Comparison of ENCODE assay signal across 8 cellular contexts in the genomic region with DNA sequence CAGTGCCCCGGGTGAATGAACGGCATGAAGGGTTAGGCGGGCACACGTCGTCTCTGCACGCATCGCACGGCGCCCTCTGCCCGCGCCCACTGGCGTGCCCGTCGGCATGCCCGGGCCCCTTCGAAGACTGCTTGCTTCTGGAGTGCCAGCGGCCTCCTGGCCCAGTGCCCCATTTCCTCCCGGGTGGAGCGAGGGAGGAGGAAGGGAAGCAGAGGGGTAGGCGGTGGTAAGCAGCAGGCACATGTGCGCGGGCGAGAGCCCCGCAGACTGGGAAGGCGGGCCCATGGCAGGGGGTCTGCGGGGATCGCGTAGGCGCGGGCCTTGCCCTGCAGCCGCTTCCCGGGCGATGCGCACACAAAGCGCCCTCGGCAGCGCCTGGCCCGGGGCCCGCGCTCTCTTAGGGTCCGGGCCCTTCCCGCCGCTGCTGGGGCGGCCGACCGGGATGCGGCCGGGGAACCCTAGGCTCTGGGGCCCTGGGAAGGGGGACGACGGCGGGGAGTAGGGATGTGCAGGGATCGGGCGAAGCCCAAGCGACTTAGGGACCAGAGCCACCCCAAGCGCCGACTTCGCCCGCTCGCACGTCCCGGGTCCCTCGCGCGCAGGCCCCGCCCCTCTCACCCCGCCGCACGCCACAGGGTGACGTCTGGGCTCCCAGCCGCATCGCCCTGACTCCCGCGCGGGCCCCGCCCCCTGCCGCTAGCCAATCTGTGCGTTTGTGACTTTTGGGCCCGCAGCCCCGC. TPM values are rescaled to one million over a fixed set of nuclear protein-coding genes. Genes with fewer than 3 reads are reported as not detected.
DNase-seq lines count a peak whose midpoint lies in the region; ATAC-seq and TF ChIP-seq lines count a peak whose summit lies in the region.

No MANE protein-coding gene starts in this region.

- no peak overlapping the region for H4K5ac ChIP-seq in mesendoderm (ENCODE audit: low read length)

- peak; percentile 3 for ATAC-seq in GM18498 (IDR thresholded peaks at IDR 0.05; ENCODE audit: unreplicated experiment)
- ATAC-seq in HG03196 (IDR thresholded peaks at IDR 0.05; ENCODE audit: unreplicated experiment): peak; percentile 1

- no peak overlapping the region for H2BK5ac ChIP-seq in mesendoderm (ENCODE audit: low read length)

- H3K36me3 Mint-ChIP-seq in T-helper 1 cell treated with Interleukin-12 subunit alpha and Interleukin-12 subunit beta and Interleukin-4 antibody, amounts not matched to agents 30 μg/mL and 1 μg/mL, for 36 hours (ENCODE audit: low read depth): peaks cover 7% of the 10 kb centered on the region

- peak overlapping the region; percentile 88 for H3K56ac ChIP-seq in mesendoderm (ENCODE audit: low read length)

- no peaks in the 10 kb centered on the region for H3K9me3 ChIP-seq in duodenal mucosa (ENCODE audit: control insufficient read depth in 1 of 2, low read length in 2 of 2)
- H3K9me3 ChIP-seq in thyroid gland: no peaks in the 10 kb centered on the region

- peak overlapping the region; percentile 41 for H3K18ac ChIP-seq in mesendoderm (ENCODE audit: low read length)

- H3K4me1 ChIP-seq in ACC112 (ENCODE audit: control insufficient read depth, insufficient read depth, low read length, unreplicated experiment) (peaks cover 6% of the 10 kb centered on the region), duodenal mucosa (ENCODE audit: control insufficient read depth in 1 of 2, insufficient read depth in 2 of 2, low read length in 2 of 2) (peaks cover 12 to 26% of the 10 kb centered on the region in 2 donors), mesendoderm (ENCODE audit: control insufficient read depth, low read depth, low read length) (no peaks in the 10 kb centered on the region), thyroid gland (peaks cover 12 to 18% of the 10 kb centered on the region in 2 donors)

- peak overlapping the region; percentile 97 for H3K27ac ChIP-seq in ACC112 (ENCODE audit: low read depth, low read length)
- peak overlapping the region; percentile 87 for H3K27ac ChIP-seq in duodenal mucosa (ENCODE audit: low read depth, low read length)
- peak overlapping the region; percentile 94 for H3K27ac ChIP-seq in mesendoderm (ENCODE audit: low read depth, low read length)
- peak overlapping the region; percentile 95 to 97 (median 96) for H3K27ac ChIP-seq in thyroid gland

- H4K8ac ChIP-seq in mesendoderm (ENCODE audit: low read depth, low read length): no peak overlapping the region

- no peak overlapping the region for H3K23ac ChIP-seq in mesendoderm (ENCODE audit: low read length)

- peak overlapping the region; percentile 60 for H3K4me3 Mint-ChIP-seq in T-helper 1 cell treated with Interleukin-12 subunit alpha and Interleukin-12 subunit beta and Interleukin-4 antibody, amounts not matched to agents 30 μg/mL and 1 μg/mL, for 36 hours

- H3K36me3 ChIP-seq in ACC112 (ENCODE audit: insufficient read depth, low read length): no peaks in the 10 kb centered on the region
- no peaks in the 10 kb centered on the region for H3K36me3 ChIP-seq in duodenal mucosa (ENCODE audit: control insufficient read depth in 1 of 2, insufficient read depth in 2 of 2, low read length in 2 of 2)
- H3K36me3 ChIP-seq in mesendoderm (ENCODE audit: control insufficient read depth, insufficient read depth, low read length): no peaks in the 10 kb centered on the region
- no peaks in the 10 kb centered on the region for H3K36me3 ChIP-seq in thyroid gland

- H3K79me1 ChIP-seq in mesendoderm (ENCODE audit: low read length): no peaks in the 10 kb centered on the region

- no peaks in the 10 kb centered on the region for H3K27me3 Mint-ChIP-seq in T-helper 1 cell treated with Interleukin-12 subunit alpha and Interleukin-12 subunit beta and Interleukin-4 antibody, amounts not matched to agents 30 μg/mL and 1 μg/mL, for 36 hours (ENCODE audit: low read depth)

- no CpG with 5 or more reads among the region's 79 CpGs for WGBS in mesendoderm (ENCODE audit: extremely low coverage, insufficient coverage, low lambda C conversion rate)
- WGBS in thyroid gland, 2 donors: no CpG with 5 or more reads among the region's 79 CpGs

- no peak overlapping the region for H2BK15ac ChIP-seq in mesendoderm (replicated peaks; ENCODE audit: low read depth)

- H3K4me3 ChIP-seq in ACC112 (ENCODE audit: low read depth, low read length) (peak overlapping the region; percentile 83), duodenal mucosa (ENCODE audit: low read depth in 1 of 2, low read length in 2 of 2) (peak overlapping the region; percentile 48 to 56), mesendoderm (ENCODE audit: low read length) (no peak overlapping the region), thyroid gland (replicated peaks in 1 of 3) (peak overlapping the region in 1 of 3 donors; percentile 40)

- peak overlapping the region; percentile 78 for H3K27ac Mint-ChIP-seq in T-helper 1 cell treated with Interleukin-12 subunit alpha and Interleukin-12 subunit beta and Interleukin-4 antibody, amounts not matched to agents 30 μg/mL and 1 μg/mL, for 36 hours

- H3K4me1 Mint-ChIP-seq in T-helper 1 cell treated with Interleukin-12 subunit alpha and Interleukin-12 subunit beta and Interleukin-4 antibody, amounts not matched to agents 30 μg/mL and 1 μg/mL, for 36 hours (ENCODE audit: low read depth): peaks cover 20% of the 10 kb centered on the region

- no peaks in the 10 kb centered on the region for H3K27me3 ChIP-seq in ACC112 (ENCODE audit: insufficient read depth, low read length)
- no peaks in the 10 kb centered on the region for H3K27me3 ChIP-seq in duodenal mucosa (ENCODE audit: control insufficient read depth in 1 of 2, insufficient read depth in 2 of 2, low read length in 2 of 2)
- H3K27me3 ChIP-seq in mesendoderm (ENCODE audit: insufficient read depth, low read length, poor library complexity): no peaks in the 10 kb centered on the region
- H3K27me3 ChIP-seq in thyroid gland: no peaks in the 10 kb centered on the region

- H3K79me2 ChIP-seq in ACC112 (ENCODE audit: control insufficient read depth, insufficient read depth, low read length, unreplicated experiment) (peaks cover 22% of the 10 kb centered on the region), mesendoderm (ENCODE audit: control insufficient read depth, insufficient read depth, low read length) (peaks cover 4% of the 10 kb centered on the region)

- no peak overlapping the region for H2AK5ac ChIP-seq in mesendoderm (ENCODE audit: low read length)

- no peak overlapping the region for H2BK120ac ChIP-seq in mesendoderm (ENCODE audit: low read depth, low read length)

- H3K4ac ChIP-seq in mesendoderm (ENCODE audit: low read depth, low read length): peak overlapping the region; percentile 92

- H3K9me3 Mint-ChIP-seq in T-helper 1 cell treated with Interleukin-12 subunit alpha and Interleukin-12 subunit beta and Interleukin-4 antibody, amounts not matched to agents 30 μg/mL and 1 μg/mL, for 36 hours: no peaks in the 10 kb centered on the region

- H3K9ac ChIP-seq in duodenal mucosa (ENCODE audit: low read depth in 1 of 2, low read length in 2 of 2) (peak overlapping the region; percentile 72 to 77), mesendoderm (ENCODE audit: low read length) (peak overlapping the region; percentile 82)

- H3K4me2 ChIP-seq in mesendoderm (ENCODE audit: low read length): peak overlapping the region; percentile 31

- TF ChIP-seq POLR2A in thyroid gland (IDR thresholded peaks at IDR 0.05): peak; percentile 53 to 88

- TF ChIP-seq CTCF in thyroid gland (IDR thresholded peaks at IDR 0.05): no peak

- intact Hi-C loops in thyroid gland (cut with DNase I): no loop called here

- H2AFZ ChIP-seq in ACC112 (ENCODE audit: low read length, unreplicated experiment): no peak overlapping the region

- DNase-seq in mesendoderm (no peak), thyroid gland (peak; percentile 70 to 78), activated gamma-delta T cell treated with Interleukin-2 at 50 U/mL for 16 hours (no peak)

RNA-seq across cellular contexts. Expression of a gene that starts 0.9 kb away (rescaled TPM):
- polyA plus RNA-seq in mesendoderm (2013, experiment 1 of 2): 45.5 TPM
- polyA plus RNA-seq in mesendoderm (2013, experiment 2 of 2): 46.7 TPM
- 10 to 100 TPM; 36.5 to 71.6 (median 57.2) TPM for total RNA-seq in thyroid gland

RNA-seq across cellular contexts. Expression of a gene that starts 3.8 kb away (rescaled TPM):
- 552 TPM for polyA plus RNA-seq in mesendoderm (2013, experiment 1 of 2)
- 515 TPM for polyA plus RNA-seq in mesendoderm (2013, experiment 2 of 2)
- 100 to 1,000 TPM; 143 to 553 (median 291) TPM for total RNA-seq in thyroid gland

RNA-seq across cellular contexts. Expression of a gene that starts 19.9 kb away (rescaled TPM):
- polyA plus RNA-seq in mesendoderm (2013, experiment 1 of 2): 3,546 TPM
- 3,495 TPM for polyA plus RNA-seq in mesendoderm (2013, experiment 2 of 2)
- total RNA-seq in thyroid gland: 1,000 to 10,000 TPM; 1,199 to 6,548 (median 3,258) TPM

RNA-seq across cellular contexts. Expression of a gene that starts 30.8 kb away (rescaled TPM):
- 3.5 TPM for polyA plus RNA-seq in mesendoderm (2013, experiment 1 of 2)
- 3.4 TPM for polyA plus RNA-seq in mesendoderm (2013, experiment 2 of 2)
- 10 to 100 TPM; 40.7 to 92.9 (median 61.6) TPM for total RNA-seq in thyroid gland

RNA-seq across cellular contexts. Expression of a gene that starts 33.1 kb away (rescaled TPM):
- polyA plus RNA-seq in mesendoderm (2013, experiment 1 of 2): 10.0 TPM
- 9.7 TPM for polyA plus RNA-seq in mesendoderm (2013, experiment 2 of 2)
- total RNA-seq in thyroid gland: 10 to 100 TPM; 41.1 to 75.9 (median 59.0) TPM

Comparison
In these comparisons a context has a peak if more than half of its experiments do, and no peak if none do; other contexts are left out.
1. DNase-seq: peak in thyroid gland (2 of 2); none in mesendoderm (single experiment) and activated gamma-delta T cell treated with Interleukin-2 at 50 U/mL for 16 hours (single experiment).
2. Peak in every context shown above with its lines, with median percentiles within 50 percentile points of each other: H3K27ac ChIP-seq.